1 cellular context compared by ENCODE assay signal in genomic region chr7:27251513-27252306, GRCh38.
TF ChIP-seq lines count a peak whose summit lies in the region.

No MANE protein-coding gene starts in this region.

TF ChIP-seq in neural cell, 6 proteins besides CTCF, POLR2A, EP300 and RAD21:
- no peak for TF ChIP-seq REST (IDR thresholded peaks at IDR 0.05; ENCODE audit: borderline replicate concordance)
- peak; percentile 9 for TF ChIP-seq EZH2 (IDR thresholded peaks at IDR 0.05; ENCODE audit: borderline replicate concordance, insufficient read depth, low read length, poor library complexity, severe bottlenecking)
- no peak for TF ChIP-seq MXI1 (conservative IDR thresholded peaks at IDR 0.05; ENCODE audit: poor library complexity, severe bottlenecking)
- peak; percentile 8 for TF ChIP-seq POLR2AphosphoS5 (IDR thresholded peaks at IDR 0.05)
- TF ChIP-seq SMC3 (conservative IDR thresholded peaks at IDR 0.05; ENCODE audit: poor library complexity), result no peak
